ENCODE assay signal across 19 cellular contexts in the genomic region with DNA sequence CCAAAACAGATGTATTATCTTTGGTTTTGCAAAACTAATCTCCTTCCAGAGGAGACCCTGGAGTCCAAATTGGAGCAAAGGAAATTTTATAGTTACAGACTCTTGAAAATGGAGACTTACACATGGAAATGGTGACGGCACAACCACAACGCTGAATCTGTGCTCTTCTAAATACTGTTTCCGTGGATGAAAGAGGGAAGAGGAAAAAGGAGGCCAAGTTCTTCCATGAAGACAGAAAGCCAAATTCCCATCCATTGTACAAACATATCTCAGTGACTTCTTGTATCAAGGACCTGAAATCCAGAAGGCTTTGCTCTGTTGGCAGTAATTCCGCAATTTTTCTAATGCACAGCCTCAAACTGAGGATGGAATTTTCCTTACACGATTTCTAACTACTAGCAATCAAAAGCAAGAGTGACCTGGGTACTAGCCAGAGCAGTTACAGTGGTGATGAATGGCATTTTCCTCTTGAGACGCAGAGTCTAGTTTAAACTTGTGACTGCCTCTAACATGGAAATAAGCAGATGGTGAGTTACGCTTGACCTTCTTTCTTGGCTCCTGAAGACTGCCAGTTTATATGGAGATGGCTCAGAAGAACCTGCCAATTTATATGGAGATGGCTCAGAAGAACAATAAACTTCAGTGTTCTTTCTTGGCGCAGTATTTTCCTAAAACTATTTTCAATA. TPM values are rescaled to one million over a fixed set of nuclear protein-coding genes. Genes with fewer than 3 reads are reported as not detected.
A peak's percentile ranks its signal among the peaks of the same experiment; 100 is the strongest.
DNase-seq lines count a peak whose midpoint lies in the region; ATAC-seq and TF ChIP-seq lines count a peak whose summit lies in the region.
"Had no signal": no experiment of that assay in that cellular context is flagged by ENCODE, and none has a peak within 500 bp of the region (broad histone marks: within the 10 kb centered on the region; RNA-seq: fewer than 3 reads in every experiment).

No MANE protein-coding gene starts in this region.

- 29% methylated on average over 8 of the region's 8 CpGs for WGBS in prostate gland

- no peaks in the 10 kb centered on the region for H3K9me3 ChIP-seq in prostate gland
- H3K9me3 ChIP-seq: HAP-1, psoas muscle, SJSA1 had no signal

- H3K4me3 ChIP-seq in astrocyte of the cerebellum (ENCODE audit: low read depth, low read length): no peak overlapping the region
- H3K4me3 ChIP-seq in prostate gland: no peak overlapping the region
- H3K4me3 ChIP-seq: HAP-1, lung, psoas muscle, SJSA1 had no signal

- peak; percentile 40 for DNase-seq in COLO829 (ENCODE audit: low spot score)
- DNase-seq in astrocyte of the cerebellum (ENCODE audit: low read depth): peak; percentile 41
- no peak for DNase-seq in Right ventricle myocardium superior
- no peak for DNase-seq in prostate gland (ENCODE audit: low spot score)
- DNase-seq in COR-L47 (lab: John Stamatoyannopoulos, UW): no peak
- no peak for DNase-seq in activated naive CD4-positive, alpha-beta T cell treated with Interleukin-2 at 50 U/mL for 16 hours
- DNase-seq in NCI-H510A treated with DMSO at 0.1 percent for 48 hours (lab: John Stamatoyannopoulos, UW): no peak
- DNase-seq: activated gamma-delta T cell treated with Interleukin-2 at 50 U/mL for 16 hours; brain microvascular endothelial cell; effector CD8-positive, alpha-beta T cell; natural killer cell; NCI-H146; NCI-H510A; psoas muscle; T-helper 9 cell had no signal

- TF ChIP-seq CTCF in astrocyte of the cerebellum (IDR thresholded peaks at IDR 0.05; ENCODE audit: low read depth, low read length, missing control alignments): no peak
- no peak for TF ChIP-seq CTCF in prostate gland (IDR thresholded peaks at IDR 0.05)

- TF ChIP-seq POLR2A in prostate gland (IDR thresholded peaks at IDR 0.05): no peak

- no peaks in the 10 kb centered on the region for H3K27me3 ChIP-seq in prostate gland (replicated peaks; ENCODE audit: insufficient read depth)
- H3K27me3 ChIP-seq: brain microvascular endothelial cell, SJSA1 had no signal

- H3K27ac ChIP-seq in prostate gland: peak overlapping the region; percentile 1 to 17
- H3K27ac ChIP-seq: brain microvascular endothelial cell, psoas muscle, SJSA1 had no signal

- H3K4me1 ChIP-seq in prostate gland (replicated peaks): no peaks in the 10 kb centered on the region
- H3K4me1 ChIP-seq: HAP-1, psoas muscle had no signal

- ATAC-seq in Right ventricle myocardium superior (ENCODE audit: poor library complexity) (peak; percentile 86), GM21367 (IDR thresholded peaks at IDR 0.05; ENCODE audit: unreplicated experiment) (no peak)
- ATAC-seq: natural killer cell had no signal

- in situ Hi-C loops in astrocyte of the cerebellum (cut with HindIII; ENCODE audit: low sequenced_read_pairs): no loop called here

- no peaks in the 10 kb centered on the region for H3K36me3 ChIP-seq in prostate gland
- H3K36me3 ChIP-seq: HAP-1 had no signal

- intact Hi-C loops in Right ventricle myocardium superior (cut with DNase I): no loop called here
- intact Hi-C loops in prostate gland (cut with DNase I): no loop called here

RNA-seq across cellular contexts. Expression of gene VPS53, which starts 38.4 kb away (rescaled TPM):
- 26.3 TPM for total RNA-seq in Right ventricle myocardium superior
- 10 to 100 TPM; 24.5 to 64.4 TPM for total RNA-seq in prostate gland

RNA-seq across cellular contexts. Expression of gene TLCD3A, which starts 56.2 kb away (rescaled TPM):
- 2.0 TPM for total RNA-seq in Right ventricle myocardium superior
- 10 to 100 TPM in 1 of 2 donors, 1 to 10 TPM in 1; 8.1 to 12.0 TPM for total RNA-seq in prostate gland

Comparison
In these comparisons a context has a peak if more than half of its experiments do, and no peak if none do; other contexts are left out.
1. DNase-seq: peak in COLO829 (single experiment) and astrocyte of the cerebellum (single experiment); none in Right ventricle myocardium superior (single experiment), prostate gland (single experiment), COR-L47 (single experiment), activated naive CD4-positive, alpha-beta T cell treated with Interleukin-2 at 50 U/mL for 16 hours (single experiment) and NCI-H510A treated with DMSO at 0.1 percent for 48 hours (single experiment).